ENCODE assay signal across 11 cellular contexts in the genomic region with DNA sequence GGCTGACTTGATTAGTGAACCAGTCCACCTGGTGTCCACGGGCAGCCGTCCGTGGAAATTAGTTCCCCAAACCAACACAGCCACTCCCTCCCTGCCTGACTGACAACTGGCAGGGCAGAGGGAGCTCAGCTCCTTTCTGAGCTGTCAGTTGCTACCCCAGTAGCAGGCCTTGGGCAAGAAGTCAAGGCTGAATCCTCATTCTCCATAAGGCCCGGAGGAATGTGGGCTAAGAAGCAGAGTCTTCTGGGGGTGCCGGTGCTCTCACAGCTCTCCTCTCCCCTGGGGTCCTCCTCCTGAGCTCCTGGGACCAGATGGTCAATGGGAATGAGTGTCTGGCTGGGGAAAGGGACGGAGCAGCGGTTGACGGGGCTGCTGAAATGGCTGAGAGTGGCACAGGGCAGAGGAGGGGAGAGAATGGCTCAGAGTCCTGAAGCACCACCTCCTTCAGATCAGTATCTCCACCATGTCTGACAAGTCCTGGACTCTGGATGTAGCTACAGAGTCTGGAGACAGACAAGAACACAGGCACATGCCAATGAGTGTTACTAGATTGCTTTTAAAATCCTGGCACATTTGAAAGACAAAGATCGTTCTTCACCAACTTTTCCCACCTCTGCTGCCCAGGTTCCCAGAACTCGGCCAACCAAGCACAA. TPM values are rescaled to one million over a fixed set of nuclear protein-coding genes. Genes with fewer than 3 reads are reported as not detected.
DNase-seq lines count a peak whose midpoint lies in the region; ATAC-seq and TF ChIP-seq lines count a peak whose summit lies in the region.
"Had no signal": no experiment of that assay in that cellular context is flagged by ENCODE, and none has a peak within 500 bp of the region (broad histone marks: within the 10 kb centered on the region; RNA-seq: fewer than 3 reads in every experiment).

No MANE protein-coding gene starts in this region.

- H3K9me3 ChIP-seq in heart right ventricle (no peaks in the 10 kb centered on the region), aorta (ENCODE audit: control insufficient read depth, low read length) (no peaks in the 10 kb centered on the region)

- peak overlapping the region in 9 of 10 donors; percentile 53 to 100 (median 66) for H3K27ac ChIP-seq in heart right ventricle
- peak overlapping the region in 1 of 2 donors; percentile 78 for H3K27ac ChIP-seq in aorta (ENCODE audit: low read depth in 1 of 2, low read length in 2 of 2)

- TF ChIP-seq CTCF in heart right ventricle (IDR thresholded peaks at IDR 0.05) (no peak), fibroblast of the aortic adventitia (IDR thresholded peaks at IDR 0.05; ENCODE audit: insufficient read depth, low read length) (no peak), osteocyte (IDR thresholded peaks at IDR 0.05) (no peak)

- H3K27me3 Mint-ChIP-seq in osteocyte (ENCODE audit: unreplicated experiment) = no peaks in the 10 kb centered on the region

- H3K27ac Mint-ChIP-seq in osteocyte (ENCODE audit: unreplicated experiment) = peak overlapping the region; percentile 93
- H3K27ac Mint-ChIP-seq: activated naive CD8-positive, alpha-beta T cell; naive B cell had no signal

- ATAC-seq in heart right ventricle (peak in 2 of 8 donors; percentile 9 to 31), Right ventricle myocardium inferior (no peak), aorta (ENCODE audit: low FRiP score) (peak; percentile 1), GM18498 (IDR thresholded peaks at IDR 0.05; ENCODE audit: unreplicated experiment) (no peak)

- H3K4me1 Mint-ChIP-seq in osteocyte (ENCODE audit: unreplicated experiment) = peaks cover 84% of the 10 kb centered on the region
- H3K4me1 Mint-ChIP-seq: naive B cell had no signal

- H3K4me3 Mint-ChIP-seq in osteocyte (ENCODE audit: unreplicated experiment) = peak overlapping the region; percentile 43
- H3K4me3 Mint-ChIP-seq: activated naive CD8-positive, alpha-beta T cell; naive B cell had no signal

- H3K36me3 Mint-ChIP-seq in osteocyte (ENCODE audit: unreplicated experiment) = peaks cover 64% of the 10 kb centered on the region
- H3K36me3 Mint-ChIP-seq: activated naive CD8-positive, alpha-beta T cell; naive B cell had no signal

- no peak for DNase-seq in heart right ventricle
- DNase-seq in Right ventricle myocardium inferior (ENCODE audit: missing footprints) = no peak
- no peak for DNase-seq in fibroblast of the aortic adventitia (ENCODE audit: low read depth)
- no peak for DNase-seq in osteocyte (ENCODE audit: extremely low spot score, unreplicated experiment)
- DNase-seq in aorta = peak; percentile 42 to 64
- no peak for DNase-seq in EL
- no peak for DNase-seq in NCI-H226
- DNase-seq: naive B cell, NCI-H774 had no signal

- intact Hi-C loops in heart right ventricle (cut with DNase I) = loop anchor here in 3 of 10 donors (5.0 kb wide), 2 partner anchors 40 to 45 kb away; no protein-coding TSS in a partner anchor
- intact Hi-C loops in Right ventricle myocardium inferior (cut with DNase I) = no loop called here
- intact Hi-C loops in aorta (cut with DNase I) = no loop called here

- H3K9me3 Mint-ChIP-seq in osteocyte (ENCODE audit: unreplicated experiment) = no peaks in the 10 kb centered on the region
- H3K9me3 Mint-ChIP-seq: naive B cell had no signal

- WGBS in heart right ventricle, 2 donors = 39 to 48% methylated on average over 10 of the region's 10 CpGs
- 48 to 49% methylated on average over 10 of the region's 10 CpGs for WGBS in aorta, 2 donors

- H3K27me3 ChIP-seq in heart right ventricle (no peaks in the 10 kb centered on the region), aorta (ENCODE audit: control insufficient read depth in 1 of 2, insufficient read depth in 2 of 2, low read length in 1 of 2) (no peaks in the 10 kb centered on the region)

- H3K36me3 ChIP-seq in heart right ventricle (peaks cover 0 to 98% (median 77%) of the 10 kb centered on the region in 9 donors), aorta (ENCODE audit: control insufficient read depth in 1 of 2, insufficient read depth in 2 of 2, low read length in 1 of 2) (peaks cover 6 to 27% of the 10 kb centered on the region in 2 donors)

- H3K4me1 ChIP-seq in heart right ventricle (peaks cover 22 to 100% (median 92%) of the 10 kb centered on the region in 9 donors), aorta (ENCODE audit: control insufficient read depth in 1 of 2, insufficient read depth in 2 of 2, low read length in 2 of 2) (peaks cover 0 to 6% of the 10 kb centered on the region in 2 donors)

- H3K4me3 ChIP-seq in heart right ventricle (no peak overlapping the region), fibroblast of the aortic adventitia (ENCODE audit: low read depth, low read length) (peak overlapping the region; percentile 33), aorta (ENCODE audit: low read length in 2 of 2) (no peak overlapping the region)

RNA-seq across cellular contexts. Expression of a gene that starts 16.9 kb away (rescaled TPM):
- total RNA-seq in heart right ventricle (10 to 100 TPM; 27.8 to 96.6 (median 57.8) TPM), Right ventricle myocardium inferior (61.9 TPM), fibroblast of the aortic adventitia (ENCODE audit: low replicate concordance) (65.0 and 75.7 TPM in 2 replicates), osteocyte (195 and 199 TPM in 2 replicates), aorta (100 to 1,000 TPM in 1 of 2 donors, 10 to 100 TPM in 1; 82.1 to 118 TPM)
- polyA plus RNA-seq in heart right ventricle (10 to 100 TPM; 18.7 to 19.8 TPM), aorta (10 to 100 TPM; 12.4 to 29.3 TPM)

Comparison
In these comparisons a context has a peak if more than half of its experiments do, and no peak if none do; other contexts are left out.
1. DNase-seq: peak in aorta (2 of 2); none in heart right ventricle (0 of 2), Right ventricle myocardium inferior (single experiment), fibroblast of the aortic adventitia (single experiment), osteocyte (single experiment), EL (single experiment) and NCI-H226 (single experiment).